ENCODE assay signal across 7 cellular contexts in genomic region chr12:5590316-5590715, GRCh38.
"Had no signal": no experiment of that assay in that cellular context is flagged by ENCODE, and none has a peak within 500 bp of the region (broad histone marks: within the 10 kb centered on the region; RNA-seq: fewer than 3 reads in every experiment).

No MANE protein-coding gene starts in this region.

- H3K4me1 Mint-ChIP-seq: IgD-negative memory B cell had no signal

- H3K4me2 ChIP-seq: GM23338 had no signal

- H3K9me3 Mint-ChIP-seq: GM23338, H9 had no signal

- H3K4me3 Mint-ChIP-seq: GM23338, H9 had no signal

- DNase-seq: H9, HCEC 1CT, KBM-7 had no signal

- ATAC-seq: GM23338, HepG2 had no signal

- H3K4me3 ChIP-seq: GM23338 had no signal

- H3K27ac ChIP-seq: HL-60 had no signal

- H3K27ac Mint-ChIP-seq: GM23338, H9, IgD-negative memory B cell had no signal

- H2AFZ ChIP-seq: GM23338 had no signal
